ENCODE assay signal across 8 cellular contexts in the genomic region with DNA sequence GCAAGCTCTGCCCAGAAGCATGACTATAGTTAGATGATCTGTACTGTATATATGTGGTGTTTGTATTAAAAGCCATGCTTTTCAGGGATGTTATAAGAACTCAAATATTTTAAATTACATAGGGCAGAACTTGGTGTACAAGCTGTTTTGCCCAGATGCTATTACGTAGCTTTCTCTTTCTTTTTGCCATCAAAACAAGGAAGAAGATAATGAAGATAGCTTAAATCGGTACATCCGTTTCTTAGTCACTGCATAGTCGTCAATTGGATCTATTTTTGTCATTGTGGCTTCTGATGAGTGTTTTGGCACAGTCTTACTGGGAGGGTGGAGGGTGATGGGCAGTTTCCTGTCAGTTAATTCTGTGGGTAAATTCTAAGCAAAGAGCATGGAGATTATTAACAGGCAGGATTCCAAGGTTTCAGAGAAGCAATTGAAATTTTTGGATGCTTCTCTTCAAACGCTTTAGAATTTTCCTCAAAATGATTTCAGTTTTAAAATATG.
A peak's percentile ranks its signal among the peaks of the same experiment; 100 is the strongest.
DNase-seq lines count a peak whose midpoint lies in the region; ATAC-seq and TF ChIP-seq lines count a peak whose summit lies in the region.

No MANE protein-coding gene starts in this region.

- peak overlapping the region in 43 of 59 donors; percentile 0 to 79 (median 33) for H3K27ac ChIP-seq in dorsolateral prefrontal cortex
- peak overlapping the region; percentile 26 for H3K27ac ChIP-seq in neural cell (ENCODE audit: low read length)
- peak overlapping the region; percentile 31 for H3K27ac ChIP-seq in thymus (ENCODE audit: low read depth)

- H3K27me3 Mint-ChIP-seq in WTC11 (ENCODE audit: low read depth): no peaks in the 10 kb centered on the region

- 2% methylated on average over 5 of the region's 5 CpGs for WGBS in thymus

- intact Hi-C loops in dorsolateral prefrontal cortex (cut with DNase I): no loop called here

- no peak for TF ChIP-seq RAD21 in neural cell (conservative IDR thresholded peaks at IDR 0.05)

- no peak overlapping the region for H3K9ac ChIP-seq in neural cell (ENCODE audit: low read length)

- no peak for TF ChIP-seq CTCF in WTC11 (IDR thresholded peaks at IDR 0.05)
- no peak for TF ChIP-seq CTCF in dorsolateral prefrontal cortex (IDR thresholded peaks at IDR 0.05 in 54 of 56, conservative IDR thresholded peaks at IDR 0.05 in 2 of 56; ENCODE audit: low read depth in 1 of 56, partially characterized antibody in 56 of 56)
- TF ChIP-seq CTCF in neural cell (IDR thresholded peaks at IDR 0.05; ENCODE audit: poor library complexity, severe bottlenecking): no peak

- peak; percentile 84 for DNase-seq in NCI-H1105 treated with DMSO at 0.1 percent for 48 hours (lab: John Stamatoyannopoulos, UW)
- DNase-seq in WTC11 (ENCODE audit: low spot score): no peak
- peak in 1 of 10 donors; percentile 21 for DNase-seq in dorsolateral prefrontal cortex
- DNase-seq in occipital lobe (lab: John Stamatoyannopoulos, UW): no peak

- CTCF ChIA-PET in WTC11 (lab: Charles Lee): interaction anchor here (1.2 kb wide), 1 partner anchor 12 kb away, joined by 3 read pairs; no protein-coding TSS in a partner anchor

- H3K9me3 ChIP-seq in neural cell (ENCODE audit: low read length) (no peaks in the 10 kb centered on the region), thymus (ENCODE audit: control insufficient read depth) (no peaks in the 10 kb centered on the region)

- H3K79me2 ChIP-seq in neural cell (replicated peaks; ENCODE audit: insufficient read depth, low read length): no peaks in the 10 kb centered on the region

- no peak for TF ChIP-seq EP300 in neural cell (conservative IDR thresholded peaks at IDR 0.05; ENCODE audit: poor library complexity, severe bottlenecking)

- peaks cover 21% of the 10 kb centered on the region for H3K36me3 Mint-ChIP-seq in WTC11

- H3K4me2 ChIP-seq in neural cell (ENCODE audit: low read length): no peak overlapping the region

- H3F3A ChIP-seq in neural cell (ENCODE audit: insufficient read depth, low read length, poor library complexity, severe bottlenecking): no peaks in the 10 kb centered on the region

- H3K4me3 Mint-ChIP-seq in WTC11: no peak overlapping the region

- no peak overlapping the region for H2AFZ ChIP-seq in neural cell (ENCODE audit: low read depth, low read length)

- peaks cover 13% of the 10 kb centered on the region for H3K4me1 Mint-ChIP-seq in WTC11

- H4K20me1 ChIP-seq in neural cell (ENCODE audit: insufficient read depth): no peaks in the 10 kb centered on the region

- POLR2A ChIA-PET in WTC11 (lab: Charles Lee): no interaction called here

- no peaks in the 10 kb centered on the region for H3K4me1 ChIP-seq in thymus (ENCODE audit: control insufficient read depth, insufficient read depth, low read length)

- peak overlapping the region; percentile 63 for H3K27ac Mint-ChIP-seq in WTC11

- H3K36me3 ChIP-seq in neural cell (ENCODE audit: insufficient read depth, low read length): no peaks in the 10 kb centered on the region
- no peaks in the 10 kb centered on the region for H3K36me3 ChIP-seq in thymus (ENCODE audit: control insufficient read depth, insufficient read depth)

- no peaks in the 10 kb centered on the region for H3K9me2 ChIP-seq in neural cell (ENCODE audit: insufficient read depth, low read length)

- peaks cover 30% of the 10 kb centered on the region for H3K9me3 Mint-ChIP-seq in WTC11

- ATAC-seq in GM18499 (IDR thresholded peaks at IDR 0.05; ENCODE audit: insufficient read depth, unreplicated experiment): peak; percentile 89
- ATAC-seq in HG02642 (IDR thresholded peaks at IDR 0.05; ENCODE audit: poor library complexity, unreplicated experiment): peak; percentile 91
- no peak for ATAC-seq in WTC11

- H3K27me3 ChIP-seq in dorsolateral prefrontal cortex (no peaks in the 10 kb centered on the region), neural cell (ENCODE audit: insufficient read depth, low read depth, low read length) (no peaks in the 10 kb centered on the region), thymus (ENCODE audit: control insufficient read depth, insufficient read depth) (no peaks in the 10 kb centered on the region)

- H3K4me3 ChIP-seq in dorsolateral prefrontal cortex (peak overlapping the region in 57 of 59 donors; percentile 0 to 59 (median 37)), neural cell (ENCODE audit: low read length) (no peak overlapping the region), thymus (ENCODE audit: low read length) (peak overlapping the region; percentile 12)

TF ChIP-seq in WTC11, 78 proteins besides CTCF, POLR2A, EP300 and RAD21:
- TF ChIP-seq NR1H2 (CRISPR knock-in tag; IDR thresholded peaks at IDR 0.05): no peak
- no peak for TF ChIP-seq ZNF416 (CRISPR knock-in tag; IDR thresholded peaks at IDR 0.05)

TF ChIP-seq in neural cell, 6 proteins besides CTCF, POLR2A, EP300 and RAD21:
- TF ChIP-seq SMC3 (conservative IDR thresholded peaks at IDR 0.05; ENCODE audit: poor library complexity): no peak
- TF ChIP-seq, protein P1, sequence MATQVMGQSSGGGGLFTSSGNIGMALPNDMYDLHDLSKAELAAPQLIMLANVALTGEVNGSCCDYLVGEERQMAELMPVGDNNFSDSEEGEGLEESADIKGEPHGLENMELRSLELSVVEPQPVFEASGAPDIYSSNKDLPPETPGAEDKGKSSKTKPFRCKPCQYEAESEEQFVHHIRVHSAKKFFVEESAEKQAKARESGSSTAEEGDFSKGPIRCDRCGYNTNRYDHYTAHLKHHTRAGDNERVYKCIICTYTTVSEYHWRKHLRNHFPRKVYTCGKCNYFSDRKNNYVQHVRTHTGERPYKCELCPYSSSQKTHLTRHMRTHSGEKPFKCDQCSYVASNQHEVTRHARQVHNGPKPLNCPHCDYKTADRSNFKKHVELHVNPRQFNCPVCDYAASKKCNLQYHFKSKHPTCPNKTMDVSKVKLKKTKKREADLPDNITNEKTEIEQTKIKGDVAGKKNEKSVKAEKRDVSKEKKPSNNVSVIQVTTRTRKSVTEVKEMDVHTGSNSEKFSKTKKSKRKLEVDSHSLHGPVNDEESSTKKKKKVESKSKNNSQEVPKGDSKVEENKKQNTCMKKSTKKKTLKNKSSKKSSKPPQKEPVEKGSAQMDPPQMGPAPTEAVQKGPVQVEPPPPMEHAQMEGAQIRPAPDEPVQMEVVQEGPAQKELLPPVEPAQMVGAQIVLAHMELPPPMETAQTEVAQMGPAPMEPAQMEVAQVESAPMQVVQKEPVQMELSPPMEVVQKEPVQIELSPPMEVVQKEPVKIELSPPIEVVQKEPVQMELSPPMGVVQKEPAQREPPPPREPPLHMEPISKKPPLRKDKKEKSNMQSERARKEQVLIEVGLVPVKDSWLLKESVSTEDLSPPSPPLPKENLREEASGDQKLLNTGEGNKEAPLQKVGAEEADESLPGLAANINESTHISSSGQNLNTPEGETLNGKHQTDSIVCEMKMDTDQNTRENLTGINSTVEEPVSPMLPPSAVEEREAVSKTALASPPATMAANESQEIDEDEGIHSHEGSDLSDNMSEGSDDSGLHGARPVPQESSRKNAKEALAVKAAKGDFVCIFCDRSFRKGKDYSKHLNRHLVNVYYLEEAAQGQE (IDR thresholded peaks at IDR 0.05; ENCODE audit: borderline replicate concordance): no peak
- no peak for TF ChIP-seq TAF1 (IDR thresholded peaks at IDR 0.05; ENCODE audit: low read depth)
- no peak for TF ChIP-seq POLR2AphosphoS5 (IDR thresholded peaks at IDR 0.05)
- no peak for TF ChIP-seq MXI1 (conservative IDR thresholded peaks at IDR 0.05; ENCODE audit: poor library complexity, severe bottlenecking)
- no peak for TF ChIP-seq EZH2 (IDR thresholded peaks at IDR 0.05; ENCODE audit: borderline replicate concordance, insufficient read depth, low read length, poor library complexity, severe bottlenecking)
